In genomic region chr1:46333300-46334029, GRCh38 we compare ENCODE assay signal across 9 cellular contexts. TPM values are rescaled to one million over a fixed set of nuclear protein-coding genes. Genes with fewer than 3 reads are reported as not detected.
DNase-seq lines count a peak whose midpoint lies in the region; ATAC-seq, FAIRE-seq and TF ChIP-seq lines count a peak whose summit lies in the region.
"Had no signal": no experiment of that assay in that cellular context is flagged by ENCODE, and none has a peak within 500 bp of the region (broad histone marks: within the 10 kb centered on the region; RNA-seq: fewer than 3 reads in every experiment).

No MANE protein-coding gene starts in this region.

- intact Hi-C loops in cardiac septum (cut with DNase I): no loop called here

- TF ChIP-seq CTCF in cardiac muscle cell (IDR thresholded peaks at IDR 0.05; ENCODE audit: low read depth, low read length) (peak; percentile 40), bronchial epithelial cell (IDR thresholded peaks at IDR 0.05; ENCODE audit: insufficient read depth, low read length, severe bottlenecking) (peak; percentile 36), neutrophil (IDR thresholded peaks at IDR 0.05) (peak; percentile 29)

- no peaks in the 10 kb centered on the region for H3K4me1 Mint-ChIP-seq in effector memory CD8-positive, alpha-beta T cell (ENCODE audit: low read depth in 2 of 2)

- H3K4me1 ChIP-seq in cardiac muscle cell (ENCODE audit: low read depth): no peaks in the 10 kb centered on the region
- no peaks in the 10 kb centered on the region for H3K4me1 ChIP-seq in neutrophil (ENCODE audit: control insufficient read depth in 1 of 2, insufficient read depth in 1 of 2, low read depth in 1 of 2, low read length in 1 of 2)

- no peak overlapping the region for H3K27ac ChIP-seq in cardiac muscle cell
- no peak overlapping the region for H3K27ac ChIP-seq in neutrophil
- H3K27ac ChIP-seq: thoracic aorta had no signal

- ATAC-seq in HG02678 (IDR thresholded peaks at IDR 0.05; ENCODE audit: unreplicated experiment) (peak; percentile 53), GM18520 (IDR thresholded peaks at IDR 0.05; ENCODE audit: unreplicated experiment) (no peak)
- ATAC-seq in effector memory CD8-positive, alpha-beta T cell (replicated peaks): no peak

- no peaks in the 10 kb centered on the region for H3K36me3 Mint-ChIP-seq in effector memory CD8-positive, alpha-beta T cell (ENCODE audit: insufficient read depth)

- no peaks in the 10 kb centered on the region for H3K9me3 Mint-ChIP-seq in effector memory CD8-positive, alpha-beta T cell

- H3K4me3 ChIP-seq in cardiac muscle cell (no peak overlapping the region), bronchial epithelial cell (ENCODE audit: low read depth, low read length) (no peak overlapping the region), neutrophil (ENCODE audit: low read depth in 1 of 2, low read length in 1 of 2) (no peak overlapping the region)
- H3K4me3 ChIP-seq: thoracic aorta had no signal

- no peaks in the 10 kb centered on the region for H3K27me3 ChIP-seq in cardiac muscle cell
- no peaks in the 10 kb centered on the region for H3K27me3 ChIP-seq in bronchial epithelial cell (ENCODE audit: control insufficient read depth, insufficient read depth, low read length)
- no peaks in the 10 kb centered on the region for H3K27me3 ChIP-seq in neutrophil

- H3K9me3 ChIP-seq in cardiac muscle cell (ENCODE audit: low read depth): no peaks in the 10 kb centered on the region
- H3K9me3 ChIP-seq in neutrophil: no peaks in the 10 kb centered on the region
- H3K9me3 ChIP-seq: thoracic aorta had no signal

- DNase-seq in cardiac muscle cell (ENCODE audit: low read depth in 1 of 2, low spot score in 1 of 2): peak; percentile 18 to 48
- no peak for DNase-seq in cardiac septum (ENCODE audit: low spot score)
- DNase-seq in NCI-H460 (ENCODE audit: extremely low read depth, low read depth): peak; percentile 36
- DNase-seq in bronchial epithelial cell (ENCODE audit: low read depth): peak; percentile 49
- DNase-seq in effector memory CD8-positive, alpha-beta T cell: no peak

- no peaks in the 10 kb centered on the region for H3K36me3 ChIP-seq in cardiac muscle cell
- H3K36me3 ChIP-seq in bronchial epithelial cell (ENCODE audit: control insufficient read depth, insufficient read depth, low read length): no peaks in the 10 kb centered on the region
- no peaks in the 10 kb centered on the region for H3K36me3 ChIP-seq in neutrophil
- H3K36me3 ChIP-seq: thoracic aorta had no signal

- H3K4me3 Mint-ChIP-seq in effector memory CD8-positive, alpha-beta T cell: no peak overlapping the region

- no peak overlapping the region for H3K27ac Mint-ChIP-seq in effector memory CD8-positive, alpha-beta T cell

- FAIRE-seq in bronchial epithelial cell (lab: Jason Lieb, UNC): no peak

- H3K27me3 Mint-ChIP-seq in effector memory CD8-positive, alpha-beta T cell: no peaks in the 10 kb centered on the region

RNA-seq across cellular contexts. Expression of gene NSUN4, which starts 7.1 kb away (rescaled TPM):
- total RNA-seq in cardiac muscle cell: 9.5 and 10.8 TPM in 2 replicates
- polyA plus RNA-seq in cardiac muscle cell: 15.1 and 16.1 TPM in 2 replicates
- 18.5 TPM for total RNA-seq in cardiac septum
- total RNA-seq in NCI-H460 (2014; rRNA removed; shearing (Covaris generic)): 24.7 and 25.8 TPM in 2 replicates
- 13.8 and 20.8 TPM in 2 replicates for polyA plus RNA-seq in NCI-H460 (2014; cell fraction: nucleus; rRNA removed)
- 9.0 and 12.0 TPM in 2 replicates for total RNA-seq in bronchial epithelial cell

RNA-seq across cellular contexts. Expression of gene UQCRH, which starts 30.0 kb away (rescaled TPM):
- total RNA-seq in cardiac muscle cell (597 and 948 TPM in 2 replicates), cardiac septum (907 TPM), bronchial epithelial cell (534 and 762 TPM in 2 replicates)
- polyA plus RNA-seq in cardiac muscle cell: 517 and 698 TPM in 2 replicates
- 655 and 672 TPM in 2 replicates for total RNA-seq in NCI-H460 (2014; rRNA removed; shearing (Covaris generic))
- polyA plus RNA-seq in NCI-H460 (2014; cell fraction: nucleus; rRNA removed): 406 and 472 TPM in 2 replicates

RNA-seq across cellular contexts. Expression of gene LRRC41, which starts 30.0 kb away (rescaled TPM):
- total RNA-seq in cardiac muscle cell (118 and 151 TPM in 2 replicates), cardiac septum (52.5 TPM), bronchial epithelial cell (53.7 and 71.6 TPM in 2 replicates)
- polyA plus RNA-seq in cardiac muscle cell: 130 and 169 TPM in 2 replicates
- total RNA-seq in NCI-H460 (2014; rRNA removed; shearing (Covaris generic)): 46.7 and 50.4 TPM in 2 replicates
- 62.2 and 68.0 TPM in 2 replicates for polyA plus RNA-seq in NCI-H460 (2014; cell fraction: nucleus; rRNA removed)

Comparison
In these comparisons a context has a peak if more than half of its experiments do, and no peak if none do; other contexts are left out.
1. DNase-seq: peak in cardiac muscle cell (2 of 2), NCI-H460 (single experiment) and bronchial epithelial cell (single experiment); none in cardiac septum (single experiment) and effector memory CD8-positive, alpha-beta T cell (0 of 3).
2. Peak in every context shown above with its lines, with median percentiles within 50 percentile points of each other: CTCF ChIP-seq.